Comparison of ENCODE assay signal across 1 cellular context in the genomic region with DNA sequence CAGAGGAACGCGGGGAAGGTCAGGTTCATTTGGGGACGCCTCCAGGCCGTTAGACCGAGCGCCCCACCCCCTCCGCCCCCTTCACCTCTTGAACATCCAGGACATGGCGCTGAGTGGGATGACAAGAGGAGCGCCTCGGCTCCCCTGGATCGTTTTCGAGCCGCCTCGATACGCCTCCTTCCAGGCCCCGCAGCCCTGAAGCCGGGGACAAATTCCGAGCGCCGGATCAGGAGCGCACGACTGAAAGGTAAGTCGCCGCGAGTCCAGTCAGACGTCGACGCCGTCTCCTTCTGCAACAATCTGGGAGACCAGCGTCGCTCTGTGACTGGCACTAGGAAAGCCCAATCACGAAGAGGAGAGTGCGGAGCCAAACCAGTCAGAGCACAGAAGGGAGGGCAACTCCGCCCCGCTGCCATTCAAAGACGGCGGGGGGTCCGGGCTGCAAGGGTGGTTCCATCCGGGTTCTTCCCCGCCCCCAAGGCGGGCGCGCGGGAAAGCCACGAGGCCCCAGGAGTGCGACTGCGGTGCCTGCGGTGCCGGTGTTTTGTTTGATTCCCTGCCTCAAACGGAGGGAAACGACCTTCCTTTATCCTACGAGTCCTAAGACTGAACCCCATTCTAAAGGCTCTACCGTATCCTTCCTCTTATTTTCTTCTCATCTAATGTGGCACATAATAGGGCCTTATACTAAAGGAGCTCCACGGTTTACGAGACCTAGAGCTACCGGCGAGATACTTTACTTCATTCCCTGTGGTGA.
TF ChIP-seq lines count a peak whose summit lies in the region.

A gene with protein sequence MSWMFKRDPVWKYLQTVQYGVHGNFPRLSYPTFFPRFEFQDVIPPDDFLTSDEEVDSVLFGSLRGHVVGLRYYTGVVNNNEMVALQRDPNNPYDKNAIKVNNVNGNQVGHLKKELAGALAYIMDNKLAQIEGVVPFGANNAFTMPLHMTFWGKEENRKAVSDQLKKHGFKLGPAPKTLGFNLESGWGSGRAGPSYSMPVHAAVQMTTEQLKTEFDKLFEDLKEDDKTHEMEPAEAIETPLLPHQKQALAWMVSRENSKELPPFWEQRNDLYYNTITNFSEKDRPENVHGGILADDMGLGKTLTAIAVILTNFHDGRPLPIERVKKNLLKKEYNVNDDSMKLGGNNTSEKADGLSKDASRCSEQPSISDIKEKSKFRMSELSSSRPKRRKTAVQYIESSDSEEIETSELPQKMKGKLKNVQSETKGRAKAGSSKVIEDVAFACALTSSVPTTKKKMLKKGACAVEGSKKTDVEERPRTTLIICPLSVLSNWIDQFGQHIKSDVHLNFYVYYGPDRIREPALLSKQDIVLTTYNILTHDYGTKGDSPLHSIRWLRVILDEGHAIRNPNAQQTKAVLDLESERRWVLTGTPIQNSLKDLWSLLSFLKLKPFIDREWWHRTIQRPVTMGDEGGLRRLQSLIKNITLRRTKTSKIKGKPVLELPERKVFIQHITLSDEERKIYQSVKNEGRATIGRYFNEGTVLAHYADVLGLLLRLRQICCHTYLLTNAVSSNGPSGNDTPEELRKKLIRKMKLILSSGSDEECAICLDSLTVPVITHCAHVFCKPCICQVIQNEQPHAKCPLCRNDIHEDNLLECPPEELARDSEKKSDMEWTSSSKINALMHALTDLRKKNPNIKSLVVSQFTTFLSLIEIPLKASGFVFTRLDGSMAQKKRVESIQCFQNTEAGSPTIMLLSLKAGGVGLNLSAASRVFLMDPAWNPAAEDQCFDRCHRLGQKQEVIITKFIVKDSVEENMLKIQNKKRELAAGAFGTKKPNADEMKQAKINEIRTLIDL (minus strand): TSS at position 302 of the 757 bp plus-strand sequence. CDS start 197 bp downstream, at position 105.

TF ChIP-seq in K562, 482 proteins besides CTCF, POLR2A, EP300 and RAD21 (continued from another document and continues in another):
- no peak for TF ChIP-seq SIRT6 (IDR thresholded peaks at IDR 0.05; ENCODE audit: low read depth, low read length)
- TF ChIP-seq MAZ (CRISPR knock-in tag; conservative IDR thresholded peaks at IDR 0.05 in 1 of 2, IDR thresholded peaks at IDR 0.05 in 1 of 2) = peak; percentile 76 to 91; a peak in 3 of 4 replicates
- peak; percentile 71; the same call in 1 of the 2 replicates for TF ChIP-seq ZNF766 (CRISPR knock-in tag; conservative IDR thresholded peaks at IDR 0.05)
- TF ChIP-seq RBBP5 (IDR thresholded peaks at IDR 0.05; ENCODE audit: borderline replicate concordance, insufficient read depth, low read length, poor library complexity, severe bottlenecking) = peak; percentile 78
- TF ChIP-seq, protein P1, sequence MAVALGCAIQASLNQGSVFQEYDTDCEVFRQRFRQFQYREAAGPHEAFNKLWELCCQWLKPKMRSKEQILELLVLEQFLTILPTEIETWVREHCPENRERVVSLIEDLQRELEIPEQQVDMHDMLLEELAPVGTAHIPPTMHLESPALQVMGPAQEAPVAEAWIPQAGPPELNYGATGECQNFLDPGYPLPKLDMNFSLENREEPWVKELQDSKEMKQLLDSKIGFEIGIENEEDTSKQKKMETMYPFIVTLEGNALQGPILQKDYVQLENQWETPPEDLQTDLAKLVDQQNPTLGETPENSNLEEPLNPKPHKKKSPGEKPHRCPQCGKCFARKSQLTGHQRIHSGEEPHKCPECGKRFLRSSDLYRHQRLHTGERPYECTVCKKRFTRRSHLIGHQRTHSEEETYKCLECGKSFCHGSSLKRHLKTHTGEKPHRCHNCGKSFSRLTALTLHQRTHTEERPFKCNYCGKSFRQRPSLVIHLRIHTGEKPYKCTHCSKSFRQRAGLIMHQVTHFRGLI (CRISPR knock-in tag; IDR thresholded peaks at IDR 0.05) = peak; percentile 48; the same call in 1 of the 2 replicates
- TF ChIP-seq, protein P2, sequence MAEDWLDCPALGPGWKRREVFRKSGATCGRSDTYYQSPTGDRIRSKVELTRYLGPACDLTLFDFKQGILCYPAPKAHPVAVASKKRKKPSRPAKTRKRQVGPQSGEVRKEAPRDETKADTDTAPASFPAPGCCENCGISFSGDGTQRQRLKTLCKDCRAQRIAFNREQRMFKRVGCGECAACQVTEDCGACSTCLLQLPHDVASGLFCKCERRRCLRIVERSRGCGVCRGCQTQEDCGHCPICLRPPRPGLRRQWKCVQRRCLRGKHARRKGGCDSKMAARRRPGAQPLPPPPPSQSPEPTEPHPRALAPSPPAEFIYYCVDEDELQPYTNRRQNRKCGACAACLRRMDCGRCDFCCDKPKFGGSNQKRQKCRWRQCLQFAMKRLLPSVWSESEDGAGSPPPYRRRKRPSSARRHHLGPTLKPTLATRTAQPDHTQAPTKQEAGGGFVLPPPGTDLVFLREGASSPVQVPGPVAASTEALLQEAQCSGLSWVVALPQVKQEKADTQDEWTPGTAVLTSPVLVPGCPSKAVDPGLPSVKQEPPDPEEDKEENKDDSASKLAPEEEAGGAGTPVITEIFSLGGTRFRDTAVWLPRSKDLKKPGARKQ (CRISPR knock-in tag; IDR thresholded peaks at IDR 0.05) = peak; percentile 99
- TF ChIP-seq TBP (optimal IDR thresholded peaks at IDR 0.05; ENCODE audit: low read depth, low read length) = peak; percentile 68
- TF ChIP-seq, protein P3, sequence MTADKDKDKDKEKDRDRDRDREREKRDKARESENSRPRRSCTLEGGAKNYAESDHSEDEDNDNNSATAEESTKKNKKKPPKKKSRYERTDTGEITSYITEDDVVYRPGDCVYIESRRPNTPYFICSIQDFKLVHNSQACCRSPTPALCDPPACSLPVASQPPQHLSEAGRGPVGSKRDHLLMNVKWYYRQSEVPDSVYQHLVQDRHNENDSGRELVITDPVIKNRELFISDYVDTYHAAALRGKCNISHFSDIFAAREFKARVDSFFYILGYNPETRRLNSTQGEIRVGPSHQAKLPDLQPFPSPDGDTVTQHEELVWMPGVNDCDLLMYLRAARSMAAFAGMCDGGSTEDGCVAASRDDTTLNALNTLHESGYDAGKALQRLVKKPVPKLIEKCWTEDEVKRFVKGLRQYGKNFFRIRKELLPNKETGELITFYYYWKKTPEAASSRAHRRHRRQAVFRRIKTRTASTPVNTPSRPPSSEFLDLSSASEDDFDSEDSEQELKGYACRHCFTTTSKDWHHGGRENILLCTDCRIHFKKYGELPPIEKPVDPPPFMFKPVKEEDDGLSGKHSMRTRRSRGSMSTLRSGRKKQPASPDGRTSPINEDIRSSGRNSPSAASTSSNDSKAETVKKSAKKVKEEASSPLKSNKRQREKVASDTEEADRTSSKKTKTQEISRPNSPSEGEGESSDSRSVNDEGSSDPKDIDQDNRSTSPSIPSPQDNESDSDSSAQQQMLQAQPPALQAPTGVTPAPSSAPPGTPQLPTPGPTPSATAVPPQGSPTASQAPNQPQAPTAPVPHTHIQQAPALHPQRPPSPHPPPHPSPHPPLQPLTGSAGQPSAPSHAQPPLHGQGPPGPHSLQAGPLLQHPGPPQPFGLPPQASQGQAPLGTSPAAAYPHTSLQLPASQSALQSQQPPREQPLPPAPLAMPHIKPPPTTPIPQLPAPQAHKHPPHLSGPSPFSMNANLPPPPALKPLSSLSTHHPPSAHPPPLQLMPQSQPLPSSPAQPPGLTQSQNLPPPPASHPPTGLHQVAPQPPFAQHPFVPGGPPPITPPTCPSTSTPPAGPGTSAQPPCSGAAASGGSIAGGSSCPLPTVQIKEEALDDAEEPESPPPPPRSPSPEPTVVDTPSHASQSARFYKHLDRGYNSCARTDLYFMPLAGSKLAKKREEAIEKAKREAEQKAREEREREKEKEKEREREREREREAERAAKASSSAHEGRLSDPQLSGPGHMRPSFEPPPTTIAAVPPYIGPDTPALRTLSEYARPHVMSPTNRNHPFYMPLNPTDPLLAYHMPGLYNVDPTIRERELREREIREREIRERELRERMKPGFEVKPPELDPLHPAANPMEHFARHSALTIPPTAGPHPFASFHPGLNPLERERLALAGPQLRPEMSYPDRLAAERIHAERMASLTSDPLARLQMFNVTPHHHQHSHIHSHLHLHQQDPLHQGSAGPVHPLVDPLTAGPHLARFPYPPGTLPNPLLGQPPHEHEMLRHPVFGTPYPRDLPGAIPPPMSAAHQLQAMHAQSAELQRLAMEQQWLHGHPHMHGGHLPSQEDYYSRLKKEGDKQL (CRISPR knock-in tag; IDR thresholded peaks at IDR 0.05; ENCODE audit: borderline replicate concordance) = no peak
- TF ChIP-seq, protein P4, sequence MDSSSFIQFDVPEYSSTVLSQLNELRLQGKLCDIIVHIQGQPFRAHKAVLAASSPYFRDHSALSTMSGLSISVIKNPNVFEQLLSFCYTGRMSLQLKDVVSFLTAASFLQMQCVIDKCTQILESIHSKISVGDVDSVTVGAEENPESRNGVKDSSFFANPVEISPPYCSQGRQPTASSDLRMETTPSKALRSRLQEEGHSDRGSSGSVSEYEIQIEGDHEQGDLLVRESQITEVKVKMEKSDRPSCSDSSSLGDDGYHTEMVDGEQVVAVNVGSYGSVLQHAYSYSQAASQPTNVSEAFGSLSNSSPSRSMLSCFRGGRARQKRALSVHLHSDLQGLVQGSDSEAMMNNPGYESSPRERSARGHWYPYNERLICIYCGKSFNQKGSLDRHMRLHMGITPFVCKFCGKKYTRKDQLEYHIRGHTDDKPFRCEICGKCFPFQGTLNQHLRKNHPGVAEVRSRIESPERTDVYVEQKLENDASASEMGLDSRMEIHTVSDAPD (CRISPR knock-in tag; IDR thresholded peaks at IDR 0.05) = no peak
- no peak for TF ChIP-seq RBM39 (optimal IDR thresholded peaks at IDR 0.05; ENCODE audit: low read depth, low read length)
- TF ChIP-seq ZNF75A (CRISPR knock-in tag; IDR thresholded peaks at IDR 0.05) = no peak
- TF ChIP-seq, protein P5, sequence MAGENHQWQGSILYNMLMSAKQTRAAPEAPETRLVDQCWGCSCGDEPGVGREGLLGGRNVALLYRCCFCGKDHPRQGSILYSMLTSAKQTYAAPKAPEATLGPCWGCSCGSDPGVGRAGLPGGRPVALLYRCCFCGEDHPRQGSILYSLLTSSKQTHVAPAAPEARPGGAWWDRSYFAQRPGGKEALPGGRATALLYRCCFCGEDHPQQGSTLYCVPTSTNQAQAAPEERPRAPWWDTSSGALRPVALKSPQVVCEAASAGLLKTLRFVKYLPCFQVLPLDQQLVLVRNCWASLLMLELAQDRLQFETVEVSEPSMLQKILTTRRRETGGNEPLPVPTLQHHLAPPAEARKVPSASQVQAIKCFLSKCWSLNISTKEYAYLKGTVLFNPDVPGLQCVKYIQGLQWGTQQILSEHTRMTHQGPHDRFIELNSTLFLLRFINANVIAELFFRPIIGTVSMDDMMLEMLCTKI (IDR thresholded peaks at IDR 0.05; ENCODE audit: partially characterized antibody) = no peak
- peak in 1 of 2 experiments; percentile 72; a peak in 2 of 4 replicates for TF ChIP-seq FOXA3 (CRISPR knock-in tag; conservative IDR thresholded peaks at IDR 0.05 in 1 of 2, IDR thresholded peaks at IDR 0.05 in 1 of 2)
- TF ChIP-seq ETV1 (tag; conservative IDR thresholded peaks at IDR 0.05; ENCODE audit: low read depth) = peak; percentile 37
- TF ChIP-seq, protein P6, sequence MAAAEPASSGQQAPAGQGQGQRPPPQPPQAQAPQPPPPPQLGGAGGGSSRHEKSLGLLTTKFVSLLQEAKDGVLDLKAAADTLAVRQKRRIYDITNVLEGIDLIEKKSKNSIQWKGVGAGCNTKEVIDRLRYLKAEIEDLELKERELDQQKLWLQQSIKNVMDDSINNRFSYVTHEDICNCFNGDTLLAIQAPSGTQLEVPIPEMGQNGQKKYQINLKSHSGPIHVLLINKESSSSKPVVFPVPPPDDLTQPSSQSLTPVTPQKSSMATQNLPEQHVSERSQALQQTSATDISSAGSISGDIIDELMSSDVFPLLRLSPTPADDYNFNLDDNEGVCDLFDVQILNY (CRISPR knock-in tag; IDR thresholded peaks at IDR 0.05) = 0 out of 2 replicates have a peak, but pooled peaks have one; percentile 64
- TF ChIP-seq, protein P7, sequence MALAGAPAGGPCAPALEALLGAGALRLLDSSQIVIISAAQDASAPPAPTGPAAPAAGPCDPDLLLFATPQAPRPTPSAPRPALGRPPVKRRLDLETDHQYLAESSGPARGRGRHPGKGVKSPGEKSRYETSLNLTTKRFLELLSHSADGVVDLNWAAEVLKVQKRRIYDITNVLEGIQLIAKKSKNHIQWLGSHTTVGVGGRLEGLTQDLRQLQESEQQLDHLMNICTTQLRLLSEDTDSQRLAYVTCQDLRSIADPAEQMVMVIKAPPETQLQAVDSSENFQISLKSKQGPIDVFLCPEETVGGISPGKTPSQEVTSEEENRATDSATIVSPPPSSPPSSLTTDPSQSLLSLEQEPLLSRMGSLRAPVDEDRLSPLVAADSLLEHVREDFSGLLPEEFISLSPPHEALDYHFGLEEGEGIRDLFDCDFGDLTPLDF (CRISPR knock-in tag; IDR thresholded peaks at IDR 0.05) = peak; percentile 97
- peak; percentile 52 for TF ChIP-seq TAF1 (IDR thresholded peaks at IDR 0.05; ENCODE audit: control insufficient read depth, extremely low read depth, insufficient read depth, low read length, severe bottlenecking)
- peak in 1 of 2 experiments; percentile 98; a peak in 2 of 3 replicates for TF ChIP-seq CBX3 (IDR thresholded peaks at IDR 0.05; ENCODE audit: borderline replicate concordance in 1 of 2, low read length in 2 of 2)
- TF ChIP-seq ZBTB7A (IDR thresholded peaks at IDR 0.05; ENCODE audit: borderline replicate concordance, control insufficient read depth, low read depth, low read length) = peak; percentile 6; the same call in 1 of the 2 replicates
- peak in 2 of 3 experiments; percentile 48 to 55 for TF ChIP-seq YY1 (IDR thresholded peaks at IDR 0.05; ENCODE audit: borderline replicate concordance in 1 of 3, control insufficient read depth in 1 of 3, extremely low read depth in 1 of 3, insufficient read depth in 3 of 3, insufficient read length in 1 of 3, insufficient replicate concordance in 2 of 3, low read depth in 1 of 3, low read length in 2 of 3)
- TF ChIP-seq, protein P8, sequence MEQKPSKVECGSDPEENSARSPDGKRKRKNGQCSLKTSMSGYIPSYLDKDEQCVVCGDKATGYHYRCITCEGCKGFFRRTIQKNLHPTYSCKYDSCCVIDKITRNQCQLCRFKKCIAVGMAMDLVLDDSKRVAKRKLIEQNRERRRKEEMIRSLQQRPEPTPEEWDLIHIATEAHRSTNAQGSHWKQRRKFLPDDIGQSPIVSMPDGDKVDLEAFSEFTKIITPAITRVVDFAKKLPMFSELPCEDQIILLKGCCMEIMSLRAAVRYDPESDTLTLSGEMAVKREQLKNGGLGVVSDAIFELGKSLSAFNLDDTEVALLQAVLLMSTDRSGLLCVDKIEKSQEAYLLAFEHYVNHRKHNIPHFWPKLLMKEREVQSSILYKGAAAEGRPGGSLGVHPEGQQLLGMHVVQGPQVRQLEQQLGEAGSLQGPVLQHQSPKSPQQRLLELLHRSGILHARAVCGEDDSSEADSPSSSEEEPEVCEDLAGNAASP (IDR thresholded peaks at IDR 0.05) = no peak
- peak; percentile 82 for TF ChIP-seq NEUROD1 (IDR thresholded peaks at IDR 0.05; ENCODE audit: borderline replicate concordance, low read depth, low read length, partially characterized antibody)
- TF ChIP-seq HSF4 (CRISPR knock-in tag; IDR thresholded peaks at IDR 0.05; ENCODE audit: borderline replicate concordance) = peak; percentile 64; the same call in 1 of the 2 replicates
- no peak for TF ChIP-seq HNRNPLL (IDR thresholded peaks at IDR 0.05; ENCODE audit: low read depth, low read length, poor library complexity, severe bottlenecking)
- peak; percentile 83 for TF ChIP-seq CREM (IDR thresholded peaks at IDR 0.05; ENCODE audit: low read depth)
- peak; percentile 78 for TF ChIP-seq POLR2H (tag; IDR thresholded peaks at IDR 0.05; ENCODE audit: low read depth)
- TF ChIP-seq MEF2D (tag; conservative IDR thresholded peaks at IDR 0.05; ENCODE audit: low read depth) = peak; percentile 77; the same call in 1 of the 2 replicates
- TF ChIP-seq, protein P9, sequence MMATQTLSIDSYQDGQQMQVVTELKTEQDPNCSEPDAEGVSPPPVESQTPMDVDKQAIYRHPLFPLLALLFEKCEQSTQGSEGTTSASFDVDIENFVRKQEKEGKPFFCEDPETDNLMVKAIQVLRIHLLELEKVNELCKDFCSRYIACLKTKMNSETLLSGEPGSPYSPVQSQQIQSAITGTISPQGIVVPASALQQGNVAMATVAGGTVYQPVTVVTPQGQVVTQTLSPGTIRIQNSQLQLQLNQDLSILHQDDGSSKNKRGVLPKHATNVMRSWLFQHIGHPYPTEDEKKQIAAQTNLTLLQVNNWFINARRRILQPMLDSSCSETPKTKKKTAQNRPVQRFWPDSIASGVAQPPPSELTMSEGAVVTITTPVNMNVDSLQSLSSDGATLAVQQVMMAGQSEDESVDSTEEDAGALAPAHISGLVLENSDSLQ (IDR thresholded peaks at IDR 0.05) = peak; percentile 100
- peak; percentile 93 for TF ChIP-seq RBFOX2 (IDR thresholded peaks at IDR 0.05; ENCODE audit: low read depth, low read length)
